ENCODE assay signal across 17 cellular contexts in genomic region chr6:113694278-113695077, GRCh38.
DNase-seq lines count a peak whose midpoint lies in the region; ATAC-seq and TF ChIP-seq lines count a peak whose summit lies in the region.
"Had no signal": no experiment of that assay in that cellular context is flagged by ENCODE, and none has a peak within 500 bp of the region (broad histone marks: within the 10 kb centered on the region; RNA-seq: fewer than 3 reads in every experiment).

No MANE protein-coding gene starts in this region.

- DNase-seq in AG08395 (ENCODE audit: low spot score) (peak; percentile 37), HFFc6 (peak; percentile 37), astrocyte of the hippocampus (ENCODE audit: low read depth, low spot score) (peak; percentile 55), hepatocyte (ENCODE audit: low spot score) (no peak), COR-L47 (lab: John Stamatoyannopoulos, UW) (no peak)
- DNase-seq in activated T-cell treated with anti-CD3 and anti-CD28 coated beads, Interleukin-2, amount 50 U/mL, for 4 hours: no peak
- DNase-seq: activated CD4-positive, alpha-beta memory T cell treated with anti-CD3 and anti-CD28 coated beads, Interleukin-2, amount 10 ng/mL, durations not matched to agents 7 days and 5 days; activated naive CD4-positive, alpha-beta T cell treated with Interleukin-2 at 50 U/mL for 16 hours; central memory CD4-positive, alpha-beta T cell; esophagus squamous epithelium; H9; midbrain; NCI-H1105; NCI-H524 had no signal

- peak overlapping the region; percentile 54; the same call in 1 of the 2 replicates for H3K27ac Mint-ChIP-seq in HFFc6
- H3K27ac Mint-ChIP-seq: activated CD4-positive, alpha-beta memory T cell treated with anti-CD3 and anti-CD28 coated beads, Interleukin-2, amount 10 ng/mL, durations not matched to agents 7 days and 5 days; B cell; H9 had no signal

- no peaks in the 10 kb centered on the region for H4K20me1 ChIP-seq in hepatocyte (ENCODE audit: insufficient read depth, poor library complexity, severe bottlenecking)

- H3K4me2 ChIP-seq in hepatocyte: no peak overlapping the region

- no peaks in the 10 kb centered on the region for H3K36me3 ChIP-seq in hepatocyte (replicated peaks; ENCODE audit: insufficient read depth, low read depth)
- H3K36me3 ChIP-seq: esophagus squamous epithelium had no signal

- no peak overlapping the region for H3K4me3 ChIP-seq in hepatocyte
- H3K4me3 ChIP-seq: esophagus squamous epithelium had no signal

- peaks cover 61% of the 10 kb centered on the region for H3K4me1 Mint-ChIP-seq in HFFc6 (ENCODE audit: low read depth)
- no peaks in the 10 kb centered on the region for H3K4me1 Mint-ChIP-seq in activated T-cell treated with anti-CD3 and anti-CD28 coated beads, Interleukin-2, amount 50 U/mL, for 4 hours (ENCODE audit: low read depth)
- H3K4me1 Mint-ChIP-seq: activated CD4-positive, alpha-beta memory T cell treated with anti-CD3 and anti-CD28 coated beads, Interleukin-2, amount 10 ng/mL, durations not matched to agents 7 days and 5 days had no signal

- H3K27me3 Mint-ChIP-seq in HFFc6 (ENCODE audit: insufficient read depth): peaks cover 5% of the 10 kb centered on the region
- no peaks in the 10 kb centered on the region for H3K27me3 Mint-ChIP-seq in activated T-cell treated with anti-CD3 and anti-CD28 coated beads, Interleukin-2, amount 50 U/mL, for 4 hours (ENCODE audit: low read depth)
- H3K27me3 Mint-ChIP-seq: activated CD4-positive, alpha-beta memory T cell treated with anti-CD3 and anti-CD28 coated beads, Interleukin-2, amount 10 ng/mL, durations not matched to agents 7 days and 5 days; B cell had no signal

- TF ChIP-seq CTCF in HFFc6 (IDR thresholded peaks at IDR 0.05) (no peak), hepatocyte (IDR thresholded peaks at IDR 0.05; ENCODE audit: poor library complexity) (no peak)

- no peaks in the 10 kb centered on the region for H3K9me3 Mint-ChIP-seq in HFFc6
- no peaks in the 10 kb centered on the region for H3K9me3 Mint-ChIP-seq in activated T-cell treated with anti-CD3 and anti-CD28 coated beads, Interleukin-2, amount 50 U/mL, for 4 hours
- H3K9me3 Mint-ChIP-seq: activated CD4-positive, alpha-beta memory T cell treated with anti-CD3 and anti-CD28 coated beads, Interleukin-2, amount 10 ng/mL, durations not matched to agents 7 days and 5 days; H9 had no signal

- no peaks in the 10 kb centered on the region for H3K9me2 ChIP-seq in hepatocyte (replicated peaks; ENCODE audit: insufficient read depth)

- H3K27ac ChIP-seq in hepatocyte: peak overlapping the region; percentile 56

- no peaks in the 10 kb centered on the region for H3K36me3 Mint-ChIP-seq in HFFc6 (ENCODE audit: low read depth)
- no peaks in the 10 kb centered on the region for H3K36me3 Mint-ChIP-seq in activated T-cell treated with anti-CD3 and anti-CD28 coated beads, Interleukin-2, amount 50 U/mL, for 4 hours (ENCODE audit: insufficient read depth)

- H3K79me2 ChIP-seq in hepatocyte: no peaks in the 10 kb centered on the region

- peaks cover 10% of the 10 kb centered on the region for H3K4me1 ChIP-seq in hepatocyte (ENCODE audit: insufficient read depth)

- H3K27me3 ChIP-seq in hepatocyte: no peaks in the 10 kb centered on the region
- H3K27me3 ChIP-seq: esophagus squamous epithelium had no signal

- H2AFZ ChIP-seq in hepatocyte: no peak overlapping the region

- WGBS in hepatocyte (ENCODE audit: low lambda C conversion rate, missing lambda C conversion rate): 73% methylated on average over 2 of the region's 2 CpGs

- H3K9me3 ChIP-seq in hepatocyte (ENCODE audit: low read depth): no peaks in the 10 kb centered on the region
- H3K9me3 ChIP-seq: esophagus squamous epithelium had no signal

- H3K4me3 Mint-ChIP-seq in HFFc6: no peak overlapping the region
- no peak overlapping the region for H3K4me3 Mint-ChIP-seq in activated T-cell treated with anti-CD3 and anti-CD28 coated beads, Interleukin-2, amount 50 U/mL, for 4 hours
- H3K4me3 Mint-ChIP-seq: activated CD4-positive, alpha-beta memory T cell treated with anti-CD3 and anti-CD28 coated beads, Interleukin-2, amount 10 ng/mL, durations not matched to agents 7 days and 5 days; B cell; H9 had no signal

- no peak for ATAC-seq in HG02798 (IDR thresholded peaks at IDR 0.05; ENCODE audit: poor library complexity, unreplicated experiment)
- ATAC-seq in HG03469 (IDR thresholded peaks at IDR 0.05; ENCODE audit: unreplicated experiment): no peak
- ATAC-seq in activated T-cell treated with anti-CD3 and anti-CD28 coated beads, Interleukin-2, amount 50 U/mL, for 4 hours: no peak

Comparison
In these comparisons a context has a peak if more than half of its experiments do, and no peak if none do; other contexts are left out.
1. DNase-seq: peak in AG08395 (single experiment), HFFc6 (single experiment) and astrocyte of the hippocampus (single experiment); none in hepatocyte (single experiment), activated T-cell treated with anti-CD3 and anti-CD28 coated beads, Interleukin-2, amount 50 U/mL, for 4 hours (single experiment) and COR-L47 (single experiment).